7 cellular contexts compared by ENCODE assay signal in genomic region chr17:39618252-39618913, GRCh38. TPM values are rescaled to one million over a fixed set of nuclear protein-coding genes. Genes with fewer than 3 reads are reported as not detected.
DNase-seq lines count a peak whose midpoint lies in the region; TF ChIP-seq lines count a peak whose summit lies in the region.

No MANE protein-coding gene starts in this region.

- DNase-seq in G401 (ENCODE audit: low spot score) (peak; percentile 54), MG63 (no peak), cardiac fibroblast (ENCODE audit: low read depth in 2 of 2) (peak in 1 of 2 donors; percentile 27), iPS-NIHi11 (ENCODE audit: low spot score) (no peak), GM13976 (ENCODE audit: low spot score) (no peak)
- DNase-seq in stimulated activated naive CD4-positive, alpha-beta T cell (lab: John Stamatoyannopoulos, UW), result no peak

- H3K27me3 ChIP-seq in MG63 (0 out of 2 replicates have a peak, but pooled peaks cover 3% of the 10 kb centered on the region), mucosa of stomach (ENCODE audit: control insufficient read depth, insufficient read depth, low read length) (peaks cover 11% of the 10 kb centered on the region)

- in situ Hi-C loops in G401 (cut with HindIII; ENCODE audit: low sequenced_read_pairs), result no loop called here
- in situ Hi-C loops in GM13976 (cut with MboI; ENCODE audit: low sequenced_read_pairs, unreplicated experiment), result no loop called here

- H3K4me3 ChIP-seq in MG63, result peak overlapping the region; percentile 52
- peak overlapping the region; percentile 46 to 52 for H3K4me3 ChIP-seq in cardiac fibroblast (replicated peaks in 1 of 2; ENCODE audit: low read depth in 2 of 2, low read length in 2 of 2)
- H3K4me3 ChIP-seq in mucosa of stomach (ENCODE audit: low read length), result peak overlapping the region; percentile 31

- peak overlapping the region; percentile 68 for H3K9ac ChIP-seq in mucosa of stomach (ENCODE audit: low read length)

- H3K9me3 ChIP-seq in MG63 (no peaks in the 10 kb centered on the region), mucosa of stomach (ENCODE audit: control insufficient read depth, low read length) (no peaks in the 10 kb centered on the region)

- TF ChIP-seq CTCF in cardiac fibroblast (IDR thresholded peaks at IDR 0.05; ENCODE audit: low read depth, low read length) (no peak), GM13976 (IDR thresholded peaks at IDR 0.05; ENCODE audit: borderline replicate concordance, control extremely low read depth, extremely low read depth, insufficient read depth, missing control alignments) (no peak)

- H3K36me3 ChIP-seq in MG63 (no peaks in the 10 kb centered on the region; the same call in 1 of the 2 replicates), mucosa of stomach (ENCODE audit: control insufficient read depth, insufficient read depth, low read length) (no peaks in the 10 kb centered on the region)

- peaks cover 18% of the 10 kb centered on the region for H3K4me1 ChIP-seq in mucosa of stomach (ENCODE audit: control insufficient read depth, insufficient read depth, low read length)

RNA-seq across cellular contexts. Expression of gene PPP1R1B, which starts 8.4 kb away (rescaled TPM):
- 3.4 and 8.6 TPM in 2 replicates for total RNA-seq in G401 (2014; rRNA removed; shearing (Covaris generic))
- total RNA-seq in MG63 (2014; rRNA removed; shearing (Covaris generic); ENCODE audit: low replicate concordance), result not detected in 2 replicates

RNA-seq across cellular contexts. Expression of gene NEUROD2, which starts 10.7 kb away (rescaled TPM):
- total RNA-seq in G401 (2014; rRNA removed; shearing (Covaris generic)), result not detected in 2 replicates
- total RNA-seq in MG63 (2014; rRNA removed; shearing (Covaris generic); ENCODE audit: low replicate concordance), result not detected in 2 replicates

RNA-seq across cellular contexts. Expression of gene STARD3, which starts 18.6 kb away (rescaled TPM):
- total RNA-seq in G401 (2014; rRNA removed; shearing (Covaris generic)), result 30.8 and 45.5 TPM in 2 replicates
- 55.2 and 61.8 TPM in 2 replicates for total RNA-seq in MG63 (2014; rRNA removed; shearing (Covaris generic); ENCODE audit: low replicate concordance)

RNA-seq across cellular contexts. Expression of gene TCAP, which starts 46.8 kb away (rescaled TPM):
- 0.43 and 0.44 TPM in 2 replicates for total RNA-seq in G401 (2014; rRNA removed; shearing (Covaris generic))
- 0.07 TPM in 1 of 2 replicates, not detected in the other for total RNA-seq in MG63 (2014; rRNA removed; shearing (Covaris generic); ENCODE audit: low replicate concordance)

RNA-seq across cellular contexts. Expression of gene PNMT, which starts 49.9 kb away (rescaled TPM):
- not detected in 2 replicates for total RNA-seq in G401 (2014; rRNA removed; shearing (Covaris generic))
- not detected in 2 replicates for total RNA-seq in MG63 (2014; rRNA removed; shearing (Covaris generic); ENCODE audit: low replicate concordance)
